In genomic region chr6:170092826-170093225, GRCh38 we compare ENCODE assay signal across 16 cellular contexts.
"Had no signal": no experiment of that assay in that cellular context is flagged by ENCODE, and none has a peak within 500 bp of the region (broad histone marks: within the 10 kb centered on the region; RNA-seq: fewer than 3 reads in every experiment).

No MANE protein-coding gene starts in this region.

- ATAC-seq: activated T-cell treated with anti-CD3 and anti-CD28 coated beads, Interleukin-2, amount 50 U/mL, for 72 hours; body of pancreas had no signal

- H3K4me1 ChIP-seq: body of pancreas, parathyroid adenoma had no signal

- H3K27ac ChIP-seq: body of pancreas, neural progenitor cell, parathyroid adenoma, skin epidermis, transverse colon had no signal

- H3K9me3 ChIP-seq: body of pancreas, transverse colon had no signal

- H3K36me3 Mint-ChIP-seq: mesothelial cell of epicardium, neural progenitor cell had no signal

- H3K79me2 ChIP-seq: parathyroid adenoma had no signal

- H2AFZ ChIP-seq: neural progenitor cell, parathyroid adenoma had no signal

- H3K4me2 ChIP-seq: neural progenitor cell had no signal

- H3K36me3 ChIP-seq: neural progenitor cell, transverse colon had no signal

- H3K27me3 ChIP-seq: body of pancreas, neural progenitor cell, transverse colon had no signal

- H3K4me3 Mint-ChIP-seq: activated naive CD8-positive, alpha-beta T cell treated with anti-CD3 and anti-CD28 coated beads for 36 hours; activated T-cell treated with anti-CD3 and anti-CD28 coated beads, Interleukin-2, amount 50 U/mL, for 72 hours; mesothelial cell of epicardium; neural progenitor cell had no signal

- H3K27ac Mint-ChIP-seq: activated naive CD8-positive, alpha-beta T cell treated with anti-CD3 and anti-CD28 coated beads for 36 hours; activated T-cell treated with anti-CD3 and anti-CD28 coated beads, Interleukin-2, amount 50 U/mL, for 72 hours; mesothelial cell of epicardium; neural progenitor cell had no signal

- H3K9me3 Mint-ChIP-seq: activated naive CD8-positive, alpha-beta T cell treated with anti-CD3 and anti-CD28 coated beads for 36 hours; activated T-cell treated with anti-CD3 and anti-CD28 coated beads, Interleukin-2, amount 50 U/mL, for 72 hours; mesothelial cell of epicardium; neural progenitor cell had no signal

- H3K9ac ChIP-seq: neural progenitor cell, parathyroid adenoma had no signal

- H3K4me3 ChIP-seq: body of pancreas, neural progenitor cell, skin epidermis, transverse colon had no signal

- DNase-seq: activated CD4-positive, alpha-beta T cell treated with anti-CD3 and anti-CD28 coated beads for 48 hours; activated naive CD8-positive, alpha-beta T cell treated with anti-CD3 and anti-CD28 coated beads for 36 hours; activated T-cell treated with anti-CD3 and anti-CD28 coated beads, Interleukin-2, amount 50 U/mL, for 72 hours; amygdala; central memory CD4-positive, alpha-beta T cell; cortex of kidney; effector memory CD4-positive, alpha-beta T cell; foreskin fibroblast; kidney glomerular epithelial cell; stimulated activated naive CD4-positive, alpha-beta T cell treated with Interleukin-2 at 50 U/mL for 16 hours; transverse colon had no signal
